In genomic region chr10:71258446-71259145, GRCh38 we compare ENCODE assay signal across 23 cellular contexts. TPM values are rescaled to one million over a fixed set of nuclear protein-coding genes. Genes with fewer than 3 reads are reported as not detected.
"Had no signal": no experiment of that assay in that cellular context is flagged by ENCODE, and none has a peak within 500 bp of the region (broad histone marks: within the 10 kb centered on the region; RNA-seq: fewer than 3 reads in every experiment).

No MANE protein-coding gene starts in this region.

- H3K27me3 ChIP-seq: ascending aorta, body of pancreas, Peyer's patch, SJSA1 had no signal

- H3K9me3 ChIP-seq: ascending aorta, body of pancreas, Peyer's patch, SJSA1 had no signal

- H3K4me3 ChIP-seq: ascending aorta, body of pancreas, Peyer's patch, SJSA1 had no signal

- ATAC-seq: activated CD8-positive, alpha-beta T cell treated with anti-CD3 and anti-CD28 coated beads, Interleukin-2, amount 10 ng/mL, durations not matched to agents 7 days and 5 days; body of pancreas; T-helper 17 cell; WTC11 had no signal

- DNase-seq: activated CD4-positive, alpha-beta T cell treated with anti-CD3 and anti-CD28 coated beads for 48 hours; activated CD4-positive, alpha-beta T cell treated with anti-CD3 and anti-CD28 coated beads, Interleukin-2, amount 50 U/mL, for 4 hours; activated CD4-positive, CD25-positive, alpha-beta regulatory T cell treated with anti-CD3 and anti-CD28 coated beads, Interleukin-2, amount 50 U/mL, for 72 hours; activated CD8-positive, alpha-beta memory T cell treated with anti-CD3 and anti-CD28 coated beads, Interleukin-2, amount 50 U/mL, for 48 hours; activated CD8-positive, alpha-beta T cell treated with anti-CD3 and anti-CD28 coated beads, Interleukin-2, amount 10 ng/mL, durations not matched to agents 7 days and 5 days; activated T-cell treated with anti-CD3 and anti-CD28 coated beads, Interleukin-2, amount 50 U/mL, for 1 hour; body of pancreas; caudate nucleus; Kasumi-1; KBM-7; NCI-H1048; NCI-H146; NCI-H187 treated with DMSO at 0.1 percent for 48 hours; NCI-H2171 treated with DMSO at 0.1 percent for 48 hours; NCI-H226; NCI-H526 treated with DMSO at 0.1 percent for 48 hours; Peyer's patch; SHP77; T-helper 17 cell; T-helper 9 cell had no signal

- H3K27ac ChIP-seq: ascending aorta, body of pancreas, SJSA1 had no signal

- H3K36me3 ChIP-seq: ascending aorta, Peyer's patch, SJSA1 had no signal

RNA-seq across cellular contexts. Expression of gene UNC5B, which starts 46.2 kb away (rescaled TPM):
- total RNA-seq: T-helper 17 cell had no signal
